Comparison of ENCODE assay signal across 19 cellular contexts in genomic region chr3:58084166-58084565, GRCh38.
DNase-seq lines count a peak whose midpoint lies in the region; ATAC-seq, FAIRE-seq and TF ChIP-seq lines count a peak whose summit lies in the region.
"Had no signal": no experiment of that assay in that cellular context is flagged by ENCODE, and none has a peak within 500 bp of the region (broad histone marks: within the 10 kb centered on the region; RNA-seq: fewer than 3 reads in every experiment).

No MANE protein-coding gene starts in this region.

- H3K4me2 ChIP-seq in endothelial cell of umbilical vein (ENCODE audit: insufficient read depth, low read length): peak overlapping the region; percentile 64

- no peaks in the 10 kb centered on the region for H3K9me3 ChIP-seq in endothelial cell of umbilical vein (replicated peaks; ENCODE audit: control insufficient read depth, insufficient read depth, low read length)

- H3K4me1 Mint-ChIP-seq in Calu3 (ENCODE audit: low read depth, unreplicated experiment): peaks cover 19% of the 10 kb centered on the region
- H3K4me1 Mint-ChIP-seq in naive thymus-derived CD8-positive, alpha-beta T cell: peaks cover 39 to 82% (median 67%) of the 10 kb centered on the region in 4 donors
- peaks cover 21 to 33% of the 10 kb centered on the region in 2 donors for H3K4me1 Mint-ChIP-seq in stimulated activated naive B cell treated with anti-CD40 and anti-IgM and Interleukin-4, amounts not matched to agents 10 μg/mL and 1 μg/mL and 100 μg/mL, for 72 hours

- peaks cover 68% of the 10 kb centered on the region for H3K79me2 ChIP-seq in endothelial cell of umbilical vein (ENCODE audit: control insufficient read depth, insufficient read depth, low read length)

- intact Hi-C loops in Calu3 (cut with micrococcal nuclease; ENCODE audit: unreplicated experiment) (no loop called here), endothelial cell of umbilical vein (cut with micrococcal nuclease) (loop anchor here (1.0 to 2.0 kb wide), 5 partner anchors 36 to 487 kb away; partner anchors contain the start of gene ARF4)

- DNase-seq in Calu3 (no peak), RWPE1 (ENCODE audit: low spot score) (no peak), endothelial cell of umbilical vein (ENCODE audit: low read depth, low spot score) (peak; percentile 98), NCI-H146 treated with DMSO at 0.1 percent for 48 hours (lab: John Stamatoyannopoulos, UW; ENCODE audit: unreplicated experiment) (no peak), epidermal melanocyte (ENCODE audit: insufficient read length, low spot score) (no peak), cerebellum (ENCODE audit: low spot score) (no peak)
- DNase-seq in naive thymus-derived CD8-positive, alpha-beta T cell: no peak
- no peak for DNase-seq in stimulated activated naive B cell treated with anti-CD40 and anti-IgM and Interleukin-4, amounts not matched to agents 10 μg/mL and 1 μg/mL and 100 μg/mL, for 72 hours
- DNase-seq: activated CD4-positive, alpha-beta T cell treated with anti-CD3 and anti-CD28 coated beads, Interleukin-2, amount 50 U/mL, for 4 hours; activated gamma-delta T cell; amniotic stem cell; caudate nucleus; CD8-positive, alpha-beta memory T cell; DMS79 treated with DMSO at 0.1 percent for 48 hours; effector memory CD4-positive, alpha-beta T cell; NCI-H1092 treated with DMSO at 0.1 percent for 48 hours; NCI-H2081 treated with DMSO at 0.1 percent for 48 hours had no signal

- no peaks in the 10 kb centered on the region for H3K27me3 ChIP-seq in endothelial cell of umbilical vein (ENCODE audit: control insufficient read depth in 2 of 2, insufficient read depth in 2 of 2, low read length in 2 of 2)

- FAIRE-seq in endothelial cell of umbilical vein (lab: Jason Lieb, UNC): peak; percentile 84
- FAIRE-seq: keratinocyte had no signal

- H3K4me3 Mint-ChIP-seq in Calu3 (ENCODE audit: low read depth, unreplicated experiment): no peak overlapping the region
- H3K4me3 Mint-ChIP-seq in naive thymus-derived CD8-positive, alpha-beta T cell: peak overlapping the region in 7 of 10 donors; percentile 6 to 74 (median 61)
- no peak overlapping the region for H3K4me3 Mint-ChIP-seq in stimulated activated naive B cell treated with anti-CD40 and anti-IgM and Interleukin-4, amounts not matched to agents 10 μg/mL and 1 μg/mL and 100 μg/mL, for 72 hours
- H3K4me3 Mint-ChIP-seq: CD8-positive, alpha-beta memory T cell; mesothelial cell of epicardium had no signal

- no peaks in the 10 kb centered on the region for H3K27me3 Mint-ChIP-seq in Calu3 (ENCODE audit: unreplicated experiment)
- H3K27me3 Mint-ChIP-seq in naive thymus-derived CD8-positive, alpha-beta T cell: no peaks in the 10 kb centered on the region
- H3K27me3 Mint-ChIP-seq in stimulated activated naive B cell treated with anti-CD40 and anti-IgM and Interleukin-4, amounts not matched to agents 10 μg/mL and 1 μg/mL and 100 μg/mL, for 72 hours: no peaks in the 10 kb centered on the region
- H3K27me3 Mint-ChIP-seq: CD8-positive, alpha-beta memory T cell had no signal

- BruUV-seq in Calu3 (replicated peaks; lab: Mats Ljungman, UMichigan) (no TSS peak), endothelial cell of umbilical vein (replicated peaks; lab: Mats Ljungman, UMichigan) (no TSS peak)

- no peak overlapping the region for H2AFZ ChIP-seq in endothelial cell of umbilical vein (ENCODE audit: low read depth, low read length)

- TF ChIP-seq CTCF in Calu3 (IDR thresholded peaks at IDR 0.05; ENCODE audit: unreplicated experiment) (no peak), RWPE1 (conservative IDR thresholded peaks at IDR 0.05; ENCODE audit: low read depth) (no peak), endothelial cell of umbilical vein (IDR thresholded peaks at IDR 0.05; ENCODE audit: extremely low read depth in 1 of 2, insufficient read depth in 1 of 2, low read depth in 1 of 2, low read length in 2 of 2) (no peak)

- H3K27ac ChIP-seq in RWPE1 (peak overlapping the region; percentile 35), endothelial cell of umbilical vein (ENCODE audit: insufficient read depth, low read depth, low read length) (peak overlapping the region; percentile 93)

- H3K4me1 ChIP-seq in endothelial cell of umbilical vein (ENCODE audit: control insufficient read depth, extremely low read depth, insufficient read depth, low read length): peaks cover 62% of the 10 kb centered on the region

- dilution Hi-C loops in endothelial cell of umbilical vein (cut with MboI; ENCODE audit: extremely low pct_ligation_motif_present, low sequenced_read_pairs): no loop called here

- no peaks in the 10 kb centered on the region for H4K20me1 ChIP-seq in endothelial cell of umbilical vein (replicated peaks; ENCODE audit: control insufficient read depth, extremely low read depth, insufficient read depth, low read length)

- CTCF ChIA-PET in Calu3 (lab: Charles Lee) (no interaction called here), RWPE1 (lab: Yijun Ruan, JAX) (no interaction called here), endothelial cell of umbilical vein (lab: Charles Lee) (no interaction called here)

- peak overlapping the region; percentile 65 for H3K9ac ChIP-seq in endothelial cell of umbilical vein (replicated peaks; ENCODE audit: extremely low read depth, insufficient read depth, low read length)

- peaks cover 53% of the 10 kb centered on the region for H3K36me3 Mint-ChIP-seq in Calu3 (ENCODE audit: insufficient read depth, unreplicated experiment)
- peaks cover 0 to 20% (median 12%) of the 10 kb centered on the region in 3 donors for H3K36me3 Mint-ChIP-seq in naive thymus-derived CD8-positive, alpha-beta T cell
- H3K36me3 Mint-ChIP-seq in stimulated activated naive B cell treated with anti-CD40 and anti-IgM and Interleukin-4, amounts not matched to agents 10 μg/mL and 1 μg/mL and 100 μg/mL, for 72 hours: peaks cover 17 to 24% of the 10 kb centered on the region in 2 donors

- no peak overlapping the region for H3K4me3 ChIP-seq in endothelial cell of umbilical vein (replicated peaks in 1 of 3; ENCODE audit: insufficient read depth in 1 of 3, low read depth in 1 of 3, low read length in 3 of 3)

- POLR2A ChIA-PET in RWPE1 (lab: Yijun Ruan, JAX; ENCODE audit: low non-redundant PET) (no interaction called here), endothelial cell of umbilical vein (lab: Charles Lee) (interaction anchor here (0.6 to 0.7 kb wide), 4 partner anchors 34 to 76 kb away, joined by 3 to 6 read pairs (median 4); partner anchors contain the start of gene FLNB)
- POLR2A ChIA-PET in naive thymus-derived CD8-positive, alpha-beta T cell (lab: Charles Lee): interaction anchor here (0.6 to 1.1 kb wide), 2 partner anchors 18 to 74 kb away, joined by 3 to 4 read pairs; no protein-coding TSS in a partner anchor

- H3K9me3 Mint-ChIP-seq in Calu3 (ENCODE audit: low read depth, unreplicated experiment): no peaks in the 10 kb centered on the region
- H3K9me3 Mint-ChIP-seq in naive thymus-derived CD8-positive, alpha-beta T cell: no peaks in the 10 kb centered on the region
- H3K9me3 Mint-ChIP-seq in stimulated activated naive B cell treated with anti-CD40 and anti-IgM and Interleukin-4, amounts not matched to agents 10 μg/mL and 1 μg/mL and 100 μg/mL, for 72 hours: no peaks in the 10 kb centered on the region
- H3K9me3 Mint-ChIP-seq: CD8-positive, alpha-beta memory T cell; mesothelial cell of epicardium had no signal

- H3K36me3 ChIP-seq in endothelial cell of umbilical vein (ENCODE audit: control insufficient read depth in 2 of 2, extremely low read depth in 1 of 2, insufficient read depth in 2 of 2, low read length in 2 of 2): peaks cover 20 to 24% of the 10 kb centered on the region in 2 experiments

- ATAC-seq in naive thymus-derived CD8-positive, alpha-beta T cell: no peak
- ATAC-seq in stimulated activated naive B cell treated with anti-CD40 and anti-IgM and Interleukin-4, amounts not matched to agents 10 μg/mL and 1 μg/mL and 100 μg/mL, for 72 hours (replicated peaks): no peak

- H3K27ac Mint-ChIP-seq in Calu3 (ENCODE audit: unreplicated experiment): peak overlapping the region; percentile 77
- peak overlapping the region; percentile 35 to 97 (median 92) for H3K27ac Mint-ChIP-seq in naive thymus-derived CD8-positive, alpha-beta T cell
- no peak overlapping the region for H3K27ac Mint-ChIP-seq in stimulated activated naive B cell treated with anti-CD40 and anti-IgM and Interleukin-4, amounts not matched to agents 10 μg/mL and 1 μg/mL and 100 μg/mL, for 72 hours

- H3K9me1 ChIP-seq in endothelial cell of umbilical vein (replicated peaks; ENCODE audit: control insufficient read depth, extremely low read depth, insufficient read depth, low read length): no peaks in the 10 kb centered on the region

- TF ChIP-seq POLR2A in endothelial cell of umbilical vein (IDR thresholded peaks at IDR 0.05; ENCODE audit: low read depth, low read length): peak; percentile 81

TF ChIP-seq in endothelial cell of umbilical vein, 7 proteins besides CTCF, POLR2A, EP300 and RAD21:
- TF ChIP-seq JUN (IDR thresholded peaks at IDR 0.05; ENCODE audit: borderline replicate concordance, insufficient read depth, insufficient read length, low read depth): peak; percentile 77
- no peak for TF ChIP-seq MAX (IDR thresholded peaks at IDR 0.05; ENCODE audit: insufficient read depth, insufficient read length)
- no peak for TF ChIP-seq MYC (IDR thresholded peaks at IDR 0.05; ENCODE audit: low read depth, low read length)
- no peak for TF ChIP-seq EZH2 (IDR thresholded peaks at IDR 0.05; ENCODE audit: borderline replicate concordance, low read depth, low read length, severe bottlenecking)
- TF ChIP-seq GATA2 (IDR thresholded peaks at IDR 0.05; ENCODE audit: insufficient read depth, insufficient read length, low read depth, low read length): peak; percentile 91
- TF ChIP-seq FOS (IDR thresholded peaks at IDR 0.05; ENCODE audit: borderline replicate concordance, insufficient read depth, low read length): peak; percentile 60
- TF ChIP-seq POLR2AphosphoS5 (IDR thresholded peaks at IDR 0.05; ENCODE audit: insufficient read depth, low read depth, low read length): peak; percentile 83

Comparison
In these comparisons a context has a peak if more than half of its experiments do, and no peak if none do; other contexts are left out.
1. H3K4me3 Mint-ChIP-seq: peak in naive thymus-derived CD8-positive, alpha-beta T cell (7 of 10); none in Calu3 (single experiment) and stimulated activated naive B cell treated with anti-CD40 and anti-IgM and Interleukin-4, amounts not matched to agents 10 μg/mL and 1 μg/mL and 100 μg/mL, for 72 hours (0 of 2).